Comparison of ENCODE assay signal across 1 cellular context in genomic region chr5:126443374-126443851, GRCh38.
TF ChIP-seq lines count a peak whose summit lies in the region.

No MANE protein-coding gene starts in this region.

TF ChIP-seq in HepG2, 621 proteins besides CTCF, POLR2A, EP300 and RAD21 (continued from another document):
- TF ChIP-seq HMG20A (CRISPR knock-in tag; IDR thresholded peaks at IDR 0.05; ENCODE audit: borderline replicate concordance) (peak; percentile 27; the same call in 1 of the 2 replicates), ZNF720 (CRISPR knock-in tag; IDR thresholded peaks at IDR 0.05) (no peak), ZNF484 (CRISPR knock-in tag; IDR thresholded peaks at IDR 0.05; ENCODE audit: borderline replicate concordance, low read depth) (no peak), ATRX (CRISPR knock-in tag; IDR thresholded peaks at IDR 0.05; ENCODE audit: borderline replicate concordance) (no peak), SYNCRIP (IDR thresholded peaks at IDR 0.05; ENCODE audit: insufficient read depth, low read depth, low read length) (no peak), ZNF354B (CRISPR knock-in tag; IDR thresholded peaks at IDR 0.05) (no peak), FOXO4 (CRISPR knock-in tag; conservative IDR thresholded peaks at IDR 0.05) (no peak), SP1 (IDR thresholded peaks at IDR 0.05) (no peak), SP1 (CRISPR knock-in tag; IDR thresholded peaks at IDR 0.05) (no peak), ZNF383 (CRISPR knock-in tag; IDR thresholded peaks at IDR 0.05; ENCODE audit: borderline replicate concordance) (no peak), FOXP1 (IDR thresholded peaks at IDR 0.05) (no peak), FOXP1 (CRISPR knock-in tag; IDR thresholded peaks at IDR 0.05) (0 out of 2 replicates have a peak, but pooled peaks have one; percentile 13), FOXA3 (CRISPR knock-in tag; IDR thresholded peaks at IDR 0.05) (no peak), IKZF4 (CRISPR knock-in tag; IDR thresholded peaks at IDR 0.05; ENCODE audit: borderline replicate concordance, low read depth, not compliant biosample characterization) (no peak), HNRNPUL1 (IDR thresholded peaks at IDR 0.05; ENCODE audit: low read depth, low read length) (no peak), ZNF710 (CRISPR knock-in tag; IDR thresholded peaks at IDR 0.05; ENCODE audit: borderline replicate concordance) (no peak), ZNF580 (CRISPR knock-in tag; IDR thresholded peaks at IDR 0.05; ENCODE audit: borderline replicate concordance, low read depth) (no peak), KAT7 (CRISPR knock-in tag; IDR thresholded peaks at IDR 0.05; ENCODE audit: borderline replicate concordance) (no peak), PAX8 (CRISPR knock-in tag; IDR thresholded peaks at IDR 0.05; ENCODE audit: borderline replicate concordance) (no peak), REPIN1 (CRISPR knock-in tag; IDR thresholded peaks at IDR 0.05; ENCODE audit: borderline replicate concordance, low read depth) (no peak), RARA (CRISPR knock-in tag; IDR thresholded peaks at IDR 0.05) (0 out of 2 replicates have a peak, but pooled peaks have one; percentile 28), ZNF7 (CRISPR knock-in tag; IDR thresholded peaks at IDR 0.05) (no peak), ZNF20 (CRISPR knock-in tag; IDR thresholded peaks at IDR 0.05) (no peak), DR1 (CRISPR knock-in tag; IDR thresholded peaks at IDR 0.05) (no peak), ZNF205 (CRISPR knock-in tag; IDR thresholded peaks at IDR 0.05) (no peak), TCF7 (IDR thresholded peaks at IDR 0.05; ENCODE audit: low read depth) (peak; percentile 42; the same call in 1 of the 2 replicates), ELF3 (CRISPR knock-in tag; IDR thresholded peaks at IDR 0.05) (no peak), RARG (CRISPR knock-in tag; IDR thresholded peaks at IDR 0.05; ENCODE audit: low read depth) (no peak), KDM2A (CRISPR knock-in tag; IDR thresholded peaks at IDR 0.05; ENCODE audit: borderline replicate concordance, low read depth) (no peak), REL (CRISPR knock-in tag; conservative IDR thresholded peaks at IDR 0.05) (no peak), MED8 (CRISPR knock-in tag; IDR thresholded peaks at IDR 0.05; ENCODE audit: insufficient replicate concordance) (no peak), RFXANK (CRISPR knock-in tag; IDR thresholded peaks at IDR 0.05) (no peak), ZBTB1 (CRISPR knock-in tag; IDR thresholded peaks at IDR 0.05; ENCODE audit: borderline replicate concordance) (no peak), MYNN (CRISPR knock-in tag; IDR thresholded peaks at IDR 0.05; ENCODE audit: low read depth) (no peak), ATF7 (IDR thresholded peaks at IDR 0.05) (no peak), ATF7 (CRISPR knock-in tag; IDR thresholded peaks at IDR 0.05) (no peak), ZNF326 (CRISPR knock-in tag; IDR thresholded peaks at IDR 0.05; ENCODE audit: borderline replicate concordance) (no peak), SOX13 (IDR thresholded peaks at IDR 0.05) (peak; percentile 48; the same call in 1 of the 2 replicates), SOX13 (CRISPR knock-in tag; conservative IDR thresholded peaks at IDR 0.05 in 1 of 2, IDR thresholded peaks at IDR 0.05 in 1 of 2) (peak in 1 of 2 experiments; percentile 81; a peak in 2 of 4 replicates), ARID5B (CRISPR knock-in tag; IDR thresholded peaks at IDR 0.05) (0 out of 2 replicates have a peak, but pooled peaks have one; percentile 16), RAD51 (IDR thresholded peaks at IDR 0.05; ENCODE audit: borderline replicate concordance) (no peak), SOX5 (CRISPR knock-in tag; IDR thresholded peaks at IDR 0.05; ENCODE audit: borderline replicate concordance) (peak; percentile 77), ZNF773 (CRISPR knock-in tag; IDR thresholded peaks at IDR 0.05; ENCODE audit: borderline replicate concordance) (no peak), TFAP4 (IDR thresholded peaks at IDR 0.05; ENCODE audit: borderline replicate concordance, low read depth) (no peak), ARNTL (CRISPR knock-in tag; IDR thresholded peaks at IDR 0.05) (no peak), ZNF546 (CRISPR knock-in tag; conservative IDR thresholded peaks at IDR 0.05) (no peak), SIX1 (CRISPR knock-in tag; IDR thresholded peaks at IDR 0.05; ENCODE audit: borderline replicate concordance) (no peak), YY1 (IDR thresholded peaks at IDR 0.05; ENCODE audit: insufficient read depth, insufficient replicate concordance, low read depth, low read length) (no peak), THYN1 (CRISPR knock-in tag; IDR thresholded peaks at IDR 0.05; ENCODE audit: borderline replicate concordance, low read depth) (no peak)
- TF ChIP-seq, protein P1, sequence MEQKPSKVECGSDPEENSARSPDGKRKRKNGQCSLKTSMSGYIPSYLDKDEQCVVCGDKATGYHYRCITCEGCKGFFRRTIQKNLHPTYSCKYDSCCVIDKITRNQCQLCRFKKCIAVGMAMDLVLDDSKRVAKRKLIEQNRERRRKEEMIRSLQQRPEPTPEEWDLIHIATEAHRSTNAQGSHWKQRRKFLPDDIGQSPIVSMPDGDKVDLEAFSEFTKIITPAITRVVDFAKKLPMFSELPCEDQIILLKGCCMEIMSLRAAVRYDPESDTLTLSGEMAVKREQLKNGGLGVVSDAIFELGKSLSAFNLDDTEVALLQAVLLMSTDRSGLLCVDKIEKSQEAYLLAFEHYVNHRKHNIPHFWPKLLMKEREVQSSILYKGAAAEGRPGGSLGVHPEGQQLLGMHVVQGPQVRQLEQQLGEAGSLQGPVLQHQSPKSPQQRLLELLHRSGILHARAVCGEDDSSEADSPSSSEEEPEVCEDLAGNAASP (CRISPR knock-in tag; IDR thresholded peaks at IDR 0.05; ENCODE audit: borderline replicate concordance), result no peak
- TF ChIP-seq, protein P2, sequence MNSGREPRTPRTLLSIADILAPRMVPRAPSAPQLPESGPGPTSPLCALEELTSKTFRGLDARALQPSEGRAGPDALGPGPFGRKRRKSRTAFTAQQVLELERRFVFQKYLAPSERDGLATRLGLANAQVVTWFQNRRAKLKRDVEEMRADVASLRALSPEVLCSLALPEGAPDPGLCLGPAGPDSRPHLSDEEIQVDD (CRISPR knock-in tag; IDR thresholded peaks at IDR 0.05; ENCODE audit: borderline replicate concordance), result no peak
- TF ChIP-seq, protein P3, sequence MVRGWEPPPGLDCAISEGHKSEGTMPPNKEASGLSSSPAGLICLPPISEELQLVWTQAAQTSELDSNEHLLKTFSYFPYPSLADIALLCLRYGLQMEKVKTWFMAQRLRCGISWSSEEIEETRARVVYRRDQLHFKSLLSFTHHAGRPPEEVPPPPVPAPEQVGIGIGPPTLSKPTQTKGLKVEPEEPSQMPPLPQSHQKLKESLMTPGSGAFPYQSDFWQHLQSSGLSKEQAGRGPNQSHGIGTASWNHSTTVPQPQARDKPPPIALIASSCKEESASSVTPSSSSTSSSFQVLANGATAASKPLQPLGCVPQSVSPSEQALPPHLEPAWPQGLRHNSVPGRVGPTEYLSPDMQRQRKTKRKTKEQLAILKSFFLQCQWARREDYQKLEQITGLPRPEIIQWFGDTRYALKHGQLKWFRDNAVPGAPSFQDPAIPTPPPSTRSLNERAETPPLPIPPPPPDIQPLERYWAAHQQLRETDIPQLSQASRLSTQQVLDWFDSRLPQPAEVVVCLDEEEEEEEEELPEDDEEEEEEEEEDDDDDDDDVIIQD (CRISPR knock-in tag; IDR thresholded peaks at IDR 0.05; ENCODE audit: low read depth), result no peak
- TF ChIP-seq, protein P4, sequence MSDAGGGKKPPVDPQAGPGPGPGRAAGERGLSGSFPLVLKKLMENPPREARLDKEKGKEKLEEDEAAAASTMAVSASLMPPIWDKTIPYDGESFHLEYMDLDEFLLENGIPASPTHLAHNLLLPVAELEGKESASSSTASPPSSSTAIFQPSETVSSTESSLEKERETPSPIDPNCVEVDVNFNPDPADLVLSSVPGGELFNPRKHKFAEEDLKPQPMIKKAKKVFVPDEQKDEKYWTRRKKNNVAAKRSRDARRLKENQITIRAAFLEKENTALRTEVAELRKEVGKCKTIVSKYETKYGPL (CRISPR knock-in tag; IDR thresholded peaks at IDR 0.05), result no peak
